In genomic region chr20:5147193-5147592, GRCh38 we compare ENCODE assay signal across 2 cellular contexts.
TF ChIP-seq lines count a peak whose summit lies in the region.

No MANE protein-coding gene starts in this region.

TF ChIP-seq in IMR-90, 13 proteins besides CTCF, POLR2A, EP300 and RAD21:
- TF ChIP-seq MAZ (IDR thresholded peaks at IDR 0.05; ENCODE audit: borderline replicate concordance, low read depth, low read length) = no peak
- TF ChIP-seq FOS (IDR thresholded peaks at IDR 0.05; ENCODE audit: low read depth, low read length) = no peak
TF ChIP-seq in IMR-90: peak in this region for 0.

TF ChIP-seq in GM12878, 131 proteins besides CTCF, POLR2A, EP300 and RAD21:
- TF ChIP-seq ZSCAN29 (IDR thresholded peaks at IDR 0.05) (no peak), ELK1 (IDR thresholded peaks at IDR 0.05; ENCODE audit: low read depth, low read length) (no peak), NR2C2 (IDR thresholded peaks at IDR 0.05; ENCODE audit: borderline replicate concordance, control insufficient read depth, insufficient read length, low read depth) (no peak), POU2F2 (IDR thresholded peaks at IDR 0.05; ENCODE audit: borderline replicate concordance, low read depth, low read length) (no peak), E2F4 (IDR thresholded peaks at IDR 0.05; ENCODE audit: low read depth, low read length) (no peak), NBN (IDR thresholded peaks at IDR 0.05) (no peak), EGR1 (IDR thresholded peaks at IDR 0.05; ENCODE audit: borderline replicate concordance in 1 of 2, low read depth in 2 of 2, low read length in 2 of 2) (no peak), NFYA (IDR thresholded peaks at IDR 0.05; ENCODE audit: borderline replicate concordance, low read depth, low read length) (no peak), IRF3 (IDR thresholded peaks at IDR 0.05) (no peak), CBX5 (IDR thresholded peaks at IDR 0.05; ENCODE audit: low read depth) (no peak), MXI1 (IDR thresholded peaks at IDR 0.05; ENCODE audit: low read depth, low read length) (no peak), SMC3 (IDR thresholded peaks at IDR 0.05; ENCODE audit: borderline replicate concordance, low read length) (no peak), KDM1A (IDR thresholded peaks at IDR 0.05; ENCODE audit: borderline replicate concordance) (no peak), ZNF207 (IDR thresholded peaks at IDR 0.05; ENCODE audit: borderline replicate concordance) (no peak), SMAD5 (IDR thresholded peaks at IDR 0.05; ENCODE audit: low read depth) (no peak), PRDM15 (CRISPR knock-in tag; IDR thresholded peaks at IDR 0.05) (no peak)
